9 cellular contexts compared by ENCODE assay signal in genomic region chr17:59406808-59407381, GRCh38.
A peak's percentile ranks its signal among the peaks of the same experiment; 100 is the strongest.
DNase-seq lines count a peak whose midpoint lies in the region; ATAC-seq, FAIRE-seq and TF ChIP-seq lines count a peak whose summit lies in the region.
"Had no signal": no experiment of that assay in that cellular context is flagged by ENCODE, and none has a peak within 500 bp of the region (broad histone marks: within the 10 kb centered on the region; RNA-seq: fewer than 3 reads in every experiment).

No MANE protein-coding gene starts in this region.

- H3K36me3 ChIP-seq in NT2/D1 (ENCODE audit: insufficient read depth, insufficient read length, low read length) (no peaks in the 10 kb centered on the region), smooth muscle cell (ENCODE audit: low read depth) (no peaks in the 10 kb centered on the region), testis (ENCODE audit: low read depth, missing control alignments) (no peaks in the 10 kb centered on the region)

- TF ChIP-seq POLR2A in GM12891 (IDR thresholded peaks at IDR 0.05; ENCODE audit: low read depth, low read length), result no peak
- no peak for TF ChIP-seq POLR2A in testis (IDR thresholded peaks at IDR 0.05)

- no peaks in the 10 kb centered on the region for H4K20me1 ChIP-seq in smooth muscle cell (ENCODE audit: low read depth)

- intact Hi-C loops in Right ventricle myocardium superior (cut with DNase I), result no loop called here
- intact Hi-C loops in activated CD4-positive, alpha-beta T cell treated with anti-CD3 and anti-CD28 coated beads for 36 hours (cut with DNase I, micrococcal nuclease), result no loop called here
- intact Hi-C loops in testis (cut with DNase I; ENCODE audit: low total_unique reads), result no loop called here

- DNase-seq in HFFc6 (peak; percentile 64), NT2/D1 (ENCODE audit: low read depth, low spot score) (peak; percentile 56), Right ventricle myocardium superior (no peak), smooth muscle cell (lab: John Stamatoyannopoulos, UW; ENCODE audit: unreplicated experiment) (no peak), GM12891 (ENCODE audit: insufficient read length, low spot score) (no peak), testis (no peak)
- DNase-seq in activated CD4-positive, alpha-beta T cell treated with anti-CD3 and anti-CD28 coated beads for 36 hours, result no peak
- DNase-seq: naive thymus-derived CD8-positive, alpha-beta T cell had no signal

- FAIRE-seq in GM12891 (lab: Jason Lieb, UNC), result no peak

- no peaks in the 10 kb centered on the region for H3F3A ChIP-seq in smooth muscle cell (ENCODE audit: low read depth)

- H3K9me3 ChIP-seq in NT2/D1 (ENCODE audit: insufficient read depth, low read length), result peaks cover 15% of the 10 kb centered on the region; the same call in 1 of the 2 replicates
- no peaks in the 10 kb centered on the region for H3K9me3 ChIP-seq in smooth muscle cell (replicated peaks; ENCODE audit: low read depth)
- no peaks in the 10 kb centered on the region for H3K9me3 ChIP-seq in testis

- H3K9ac ChIP-seq in NT2/D1 (ENCODE audit: insufficient read length, low read depth) (no peak overlapping the region), smooth muscle cell (ENCODE audit: low read depth) (no peak overlapping the region)

- H3K9me3 Mint-ChIP-seq in HFFc6, result peaks cover 17% of the 10 kb centered on the region
- peaks cover 7% of the 10 kb centered on the region for H3K9me3 Mint-ChIP-seq in activated CD4-positive, alpha-beta T cell treated with anti-CD3 and anti-CD28 coated beads for 36 hours (ENCODE audit: low read depth)

- H3K27me3 ChIP-seq in NT2/D1 (ENCODE audit: insufficient read depth, insufficient read length) (no peaks in the 10 kb centered on the region), smooth muscle cell (ENCODE audit: low read depth) (no peaks in the 10 kb centered on the region), testis (no peaks in the 10 kb centered on the region)

- peaks cover 18% of the 10 kb centered on the region for H3K4me1 Mint-ChIP-seq in HFFc6 (ENCODE audit: low read depth)
- H3K4me1 Mint-ChIP-seq in activated CD4-positive, alpha-beta T cell treated with anti-CD3 and anti-CD28 coated beads for 36 hours, result no peaks in the 10 kb centered on the region

- 55% methylated on average over 7 of the region's 7 CpGs for WGBS in smooth muscle cell (ENCODE audit: low lambda C conversion rate)
- WGBS in testis, 2 donors, result 46 to 63% methylated on average over 7 of the region's 7 CpGs

- H3K79me2 ChIP-seq in smooth muscle cell (ENCODE audit: low read depth), result no peaks in the 10 kb centered on the region

- H3K4me3 Mint-ChIP-seq in HFFc6, result peak overlapping the region; percentile 76
- no peak overlapping the region for H3K4me3 Mint-ChIP-seq in activated CD4-positive, alpha-beta T cell treated with anti-CD3 and anti-CD28 coated beads for 36 hours
- H3K4me3 Mint-ChIP-seq: naive thymus-derived CD8-positive, alpha-beta T cell had no signal

- H3K27me3 Mint-ChIP-seq in HFFc6 (ENCODE audit: insufficient read depth), result peaks cover 2% of the 10 kb centered on the region; the same call in 1 of the 2 replicates
- H3K27me3 Mint-ChIP-seq in activated CD4-positive, alpha-beta T cell treated with anti-CD3 and anti-CD28 coated beads for 36 hours, result no peaks in the 10 kb centered on the region
- H3K27me3 Mint-ChIP-seq: naive thymus-derived CD8-positive, alpha-beta T cell had no signal

- peaks cover 12% of the 10 kb centered on the region for H3K36me3 Mint-ChIP-seq in HFFc6 (ENCODE audit: low read depth)
- peaks cover 8% of the 10 kb centered on the region for H3K36me3 Mint-ChIP-seq in activated CD4-positive, alpha-beta T cell treated with anti-CD3 and anti-CD28 coated beads for 36 hours (ENCODE audit: low read depth)

- POLR2A ChIA-PET in activated CD4-positive, alpha-beta T cell treated with anti-CD3 and anti-CD28 coated beads for 36 hours (lab: Charles Lee), result no interaction called here

- H3K27ac ChIP-seq in smooth muscle cell (ENCODE audit: low read depth) (no peak overlapping the region), testis (no peak overlapping the region)

- H3K4me2 ChIP-seq in smooth muscle cell, result peak overlapping the region; percentile 9

- TF ChIP-seq CTCF in HFFc6 (IDR thresholded peaks at IDR 0.05) (no peak), smooth muscle cell (IDR thresholded peaks at IDR 0.05; ENCODE audit: borderline replicate concordance, insufficient read depth, poor library complexity, severe bottlenecking) (no peak), testis (IDR thresholded peaks at IDR 0.05) (no peak)

- H3K4me1 ChIP-seq in NT2/D1 (ENCODE audit: insufficient read depth, insufficient read length), result peaks cover 2% of the 10 kb centered on the region
- H3K4me1 ChIP-seq in smooth muscle cell (ENCODE audit: low read depth), result no peaks in the 10 kb centered on the region
- H3K4me1 ChIP-seq in testis, result peaks cover 5% of the 10 kb centered on the region

- H3K4me3 ChIP-seq in NT2/D1 (ENCODE audit: insufficient read length, low read depth) (no peak overlapping the region), smooth muscle cell (no peak overlapping the region), testis (no peak overlapping the region)

- CTCF ChIA-PET in activated CD4-positive, alpha-beta T cell treated with anti-CD3 and anti-CD28 coated beads for 36 hours (lab: Charles Lee), result no interaction called here

- ATAC-seq in Right ventricle myocardium superior (ENCODE audit: poor library complexity), result peak; percentile 69
- ATAC-seq in HG02981 (IDR thresholded peaks at IDR 0.05; ENCODE audit: unreplicated experiment), result no peak
- no peak for ATAC-seq in activated CD4-positive, alpha-beta T cell treated with anti-CD3 and anti-CD28 coated beads for 36 hours
- ATAC-seq: naive thymus-derived CD8-positive, alpha-beta T cell had no signal

- H3K27ac Mint-ChIP-seq in HFFc6, result peak overlapping the region; percentile 80
- H3K27ac Mint-ChIP-seq in activated CD4-positive, alpha-beta T cell treated with anti-CD3 and anti-CD28 coated beads for 36 hours, result no peak overlapping the region

- H2AFZ ChIP-seq in smooth muscle cell (ENCODE audit: low read depth), result no peak overlapping the region

TF ChIP-seq in GM12891, 5 proteins besides CTCF, POLR2A, EP300 and RAD21:
- TF ChIP-seq TAF1 (IDR thresholded peaks at IDR 0.05; ENCODE audit: low read depth, low read length) (no peak), POU2F2 (IDR thresholded peaks at IDR 0.05; ENCODE audit: low read depth, low read length) (no peak), SPI1 (IDR thresholded peaks at IDR 0.05; ENCODE audit: low read depth, low read length) (no peak), POLR2AphosphoS5 (IDR thresholded peaks at IDR 0.05; ENCODE audit: low read depth, low read length) (no peak), PAX5 (IDR thresholded peaks at IDR 0.05; ENCODE audit: insufficient read depth, low read length, severe bottlenecking) (no peak)
TF ChIP-seq in GM12891: peak in this region for 0.

Comparison
In these comparisons a context has a peak if more than half of its experiments do, and no peak if none do; other contexts are left out.
1. DNase-seq: peak in HFFc6 (single experiment) and NT2/D1 (single experiment); none in Right ventricle myocardium superior (single experiment), smooth muscle cell (single experiment), activated CD4-positive, alpha-beta T cell treated with anti-CD3 and anti-CD28 coated beads for 36 hours (single experiment), GM12891 (single experiment) and testis (single experiment).